24 cellular contexts compared by ENCODE assay signal in the genomic region with DNA sequence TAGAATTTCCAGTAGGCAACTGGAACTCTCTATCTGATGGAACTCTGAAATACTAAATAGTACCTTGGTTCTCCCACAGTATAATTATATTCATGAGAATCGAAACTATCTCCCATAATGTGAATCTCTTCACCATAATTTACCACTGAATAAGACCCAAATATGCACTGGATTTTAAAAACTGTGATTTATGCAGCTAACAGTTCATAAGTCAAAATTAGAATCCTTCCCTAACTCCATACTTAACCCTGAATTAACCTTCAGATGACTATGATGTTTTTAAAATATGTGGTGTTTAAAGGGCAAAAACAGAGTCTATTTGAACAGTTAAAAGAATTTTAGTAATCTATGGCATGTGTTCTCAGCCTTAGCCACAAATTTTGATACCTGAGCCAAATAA. TPM values are rescaled to one million over a fixed set of nuclear protein-coding genes. Genes with fewer than 3 reads are reported as not detected.
"Had no signal": no experiment of that assay in that cellular context is flagged by ENCODE, and none has a peak within 500 bp of the region (broad histone marks: within the 10 kb centered on the region; RNA-seq: fewer than 3 reads in every experiment).

No MANE protein-coding gene starts in this region.

- H3K4me2 ChIP-seq: hepatocyte had no signal

- H3K4me3 ChIP-seq: adrenal gland, hepatocyte, left ventricle myocardium inferior, pancreas, psoas muscle, right atrium auricular region, stomach, testis had no signal

- H3K9me3 Mint-ChIP-seq: activated T-helper 17 cell treated with anti-CD3 and anti-CD28 coated beads, Interleukin-2, amount 50 U/mL, for 72 hours; mesothelial cell of epicardium; natural killer cell had no signal

- H3K27ac ChIP-seq: hepatocyte, left ventricle myocardium inferior, pancreas, psoas muscle, right atrium auricular region, stomach, WERI-Rb-1 had no signal

- H3K27me3 ChIP-seq: adrenal gland, hepatocyte, pancreas, right atrium auricular region, stomach, testis had no signal

- H3K27ac Mint-ChIP-seq: activated naive CD8-positive, alpha-beta T cell; activated T-helper 17 cell treated with anti-CD3 and anti-CD28 coated beads, Interleukin-2, amount 50 U/mL, for 72 hours; immature natural killer cell; natural killer cell had no signal

- H3K9me3 ChIP-seq: adrenal gland, left ventricle myocardium inferior, pancreas, psoas muscle, right atrium auricular region, stomach, testis had no signal

- H3K36me3 ChIP-seq: adrenal gland, left ventricle myocardium inferior, pancreas, right atrium auricular region, stomach, WERI-Rb-1 had no signal

- ATAC-seq: activated T-helper 17 cell treated with anti-CD3 and anti-CD28 coated beads, Interleukin-2, amount 50 U/mL, for 72 hours; natural killer cell; psoas muscle had no signal

- H2AFZ ChIP-seq: hepatocyte had no signal

- DNase-seq: activated naive CD4-positive, alpha-beta T cell; activated T-cell treated with anti-CD3 and anti-CD28 coated beads, Interleukin-2, amount 50 U/mL, for 1 hour; central memory CD4-positive, alpha-beta T cell; dermis blood vessel endothelial cell; effector CD8-positive, alpha-beta T cell; glutamatergic neuron; immature natural killer cell; left ventricle myocardium inferior; mammary epithelial cell; natural killer cell; pancreas; psoas muscle; stimulated activated CD4-positive, alpha-beta T cell treated with anti-CD3 and anti-CD28 coated beads, Interleukin-1b, Interleukin-23, amount 100 ng/mL, for 48 hours; stomach; T-helper 1 cell; testis; trophoblast cell; WERI-Rb-1 had no signal

- H3K36me3 Mint-ChIP-seq: activated naive CD8-positive, alpha-beta T cell; immature natural killer cell; mesothelial cell of epicardium; natural killer cell had no signal

- H3K4me3 Mint-ChIP-seq: activated naive CD8-positive, alpha-beta T cell; activated T-helper 17 cell treated with anti-CD3 and anti-CD28 coated beads, Interleukin-2, amount 50 U/mL, for 72 hours; immature natural killer cell; mesothelial cell of epicardium; natural killer cell had no signal

- H3K27me3 Mint-ChIP-seq: activated naive CD8-positive, alpha-beta T cell; activated T-helper 17 cell treated with anti-CD3 and anti-CD28 coated beads, Interleukin-2, amount 50 U/mL, for 72 hours had no signal

RNA-seq across cellular contexts. Expression of a gene that starts 22.9 kb away (rescaled TPM):
- polyA plus RNA-seq: immature natural killer cell had no signal
